11 cellular contexts compared by ENCODE assay signal in the genomic region with DNA sequence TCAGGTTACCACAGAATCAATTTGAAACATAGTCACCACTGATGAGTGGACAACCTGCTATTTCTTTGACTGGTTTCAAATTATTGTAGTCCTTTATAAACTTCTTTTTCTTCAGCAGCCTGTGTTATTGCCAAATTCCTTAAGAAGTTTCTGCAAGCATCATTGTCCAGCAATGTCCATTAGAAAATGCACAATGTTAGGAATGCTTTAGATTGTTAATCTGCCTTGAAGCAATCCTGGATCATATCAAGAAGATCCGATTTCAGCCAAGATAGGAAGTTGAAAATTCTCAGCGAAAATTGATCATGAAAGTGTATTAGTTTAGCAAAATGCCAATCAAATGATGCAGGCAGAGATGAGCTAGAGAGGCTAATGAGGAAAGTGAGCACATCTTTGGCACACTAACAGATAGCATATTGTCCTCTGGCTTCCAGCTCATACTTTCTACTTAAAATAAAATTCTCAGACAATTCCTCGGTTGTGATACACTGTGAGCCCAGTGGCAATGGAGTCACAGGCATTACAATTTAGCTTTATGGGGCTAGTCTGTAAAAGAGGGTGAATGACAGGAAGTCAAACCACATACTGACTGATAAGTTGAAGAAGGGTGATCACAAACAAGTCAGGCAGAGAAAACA.
DNase-seq lines count a peak whose midpoint lies in the region; ATAC-seq and TF ChIP-seq lines count a peak whose summit lies in the region.
"Had no signal": no experiment of that assay in that cellular context is flagged by ENCODE, and none has a peak within 500 bp of the region (broad histone marks: within the 10 kb centered on the region; RNA-seq: fewer than 3 reads in every experiment).

No MANE protein-coding gene starts in this region.

- CTCF ChIA-PET in MCF 10A (lab: Yijun Ruan, JAX), result interaction anchor here (0.6 to 0.8 kb wide), 3 partner anchors 280 to 668 kb away, joined by 3 read pairs; no protein-coding TSS in a partner anchor

- H3K4me1 ChIP-seq in breast epithelium, result no peaks in the 10 kb centered on the region
- H3K4me1 ChIP-seq in gastroesophageal sphincter, result peaks cover 0 to 9% (median 2%) of the 10 kb centered on the region in 3 donors

- H3K27ac ChIP-seq in breast epithelium (peak overlapping the region in 1 of 2 donors; percentile 0), gastroesophageal sphincter (peak overlapping the region in 1 of 4 donors; percentile 12)
- H3K27ac ChIP-seq: tibial nerve had no signal

- no peak for TF ChIP-seq EP300 in gastroesophageal sphincter (IDR thresholded peaks at IDR 0.05)

- BruUV-seq in MCF 10A (replicated peaks; lab: Mats Ljungman, UMichigan), result no TSS peak

- no peaks in the 10 kb centered on the region for H3K9me3 Mint-ChIP-seq in MCF 10A (ENCODE audit: unreplicated experiment)

- H3K4me3 ChIP-seq in breast epithelium (no peak overlapping the region), gastroesophageal sphincter (no peak overlapping the region)
- H3K4me3 ChIP-seq: tibial nerve had no signal

- H3K4me1 Mint-ChIP-seq in MCF 10A (ENCODE audit: insufficient read depth, unreplicated experiment), result peaks cover 10% of the 10 kb centered on the region

- H3K36me3 Mint-ChIP-seq in MCF 10A (ENCODE audit: insufficient read depth, unreplicated experiment), result no peaks in the 10 kb centered on the region

- H3K27me3 ChIP-seq in breast epithelium (no peaks in the 10 kb centered on the region), gastroesophageal sphincter (no peaks in the 10 kb centered on the region)
- H3K27me3 ChIP-seq: tibial nerve had no signal

- POLR2A ChIA-PET in MCF 10A (lab: Yijun Ruan, JAX), result interaction anchor here (0.6 to 1.3 kb wide), 2 partner anchors 13 to 99 kb away, joined by 3 read pairs; no protein-coding TSS in a partner anchor

- H3K9me3 ChIP-seq in breast epithelium, result no peaks in the 10 kb centered on the region
- H3K9me3 ChIP-seq in gastroesophageal sphincter, result no peaks in the 10 kb centered on the region
- H3K9me3 ChIP-seq: tibial nerve had no signal

- TF ChIP-seq CTCF in MCF 10A (IDR thresholded peaks at IDR 0.05; ENCODE audit: unreplicated experiment) (no peak), breast epithelium (IDR thresholded peaks at IDR 0.05) (no peak), gastroesophageal sphincter (IDR thresholded peaks at IDR 0.05) (no peak)

- intact Hi-C loops in MCF 10A (cut with micrococcal nuclease) (no loop called here), breast epithelium (cut with DNase I; ENCODE audit: low total_unique reads) (no loop called here)

- H3K27ac Mint-ChIP-seq in MCF 10A (ENCODE audit: low read depth, unreplicated experiment), result no peak overlapping the region

- H3K4me3 Mint-ChIP-seq in MCF 10A (ENCODE audit: unreplicated experiment), result no peak overlapping the region

- WGBS in gastroesophageal sphincter (ENCODE audit: low coverage in 1 of 2), 2 donors, result 12 to 31% methylated on average over 3 of the region's 3 CpGs

- peak; percentile 57 for ATAC-seq in gastroesophageal sphincter
- no peak for ATAC-seq in GM19395 (IDR thresholded peaks at IDR 0.05; ENCODE audit: unreplicated experiment)
- no peak for ATAC-seq in HG03108 (IDR thresholded peaks at IDR 0.05; ENCODE audit: unreplicated experiment)
- no peak for ATAC-seq in GM18502 (IDR thresholded peaks at IDR 0.05; ENCODE audit: poor library complexity, unreplicated experiment)
- no peak for ATAC-seq in GM21381 (IDR thresholded peaks at IDR 0.05; ENCODE audit: unreplicated experiment)

- H3K36me3 ChIP-seq in breast epithelium, result no peaks in the 10 kb centered on the region
- no peaks in the 10 kb centered on the region for H3K36me3 ChIP-seq in gastroesophageal sphincter
- H3K36me3 ChIP-seq: tibial nerve had no signal

- H3K27me3 Mint-ChIP-seq in MCF 10A (ENCODE audit: insufficient read depth, unreplicated experiment), result no peaks in the 10 kb centered on the region

- TF ChIP-seq POLR2A in breast epithelium (IDR thresholded peaks at IDR 0.05) (no peak), gastroesophageal sphincter (IDR thresholded peaks at IDR 0.05) (no peak)

- DNase-seq in MCF 10A (ENCODE audit: unreplicated experiment) (peak; percentile 12), breast epithelium (ENCODE audit: low spot score in 2 of 2) (no peak), amniotic epithelial cell (ENCODE audit: low read depth) (peak; percentile 14)
- DNase-seq: left cardiac atrium; NK-92 treated with Interleukin-12 subunit alpha and Interleukin-12 subunit beta, amount 100 ng/mL, for 24 hours had no signal

Comparison
In these comparisons a context has a peak if more than half of its experiments do, and no peak if none do; other contexts are left out.
1. DNase-seq: peak in MCF 10A (single experiment) and amniotic epithelial cell (single experiment); none in breast epithelium (0 of 2).